33 cellular contexts compared by ENCODE assay signal in genomic region chr2:170147576-170147975, GRCh38. TPM values are rescaled to one million over a fixed set of nuclear protein-coding genes. Genes with fewer than 3 reads are reported as not detected.
"Had no signal": no experiment of that assay in that cellular context is flagged by ENCODE, and none has a peak within 500 bp of the region (broad histone marks: within the 10 kb centered on the region; RNA-seq: fewer than 3 reads in every experiment).

No MANE protein-coding gene starts in this region.

- H3K4me3 ChIP-seq: ascending aorta, MG63 had no signal

- DNase-seq: activated CD4-positive, alpha-beta memory T cell treated with anti-CD3 and anti-CD28 coated beads, Interleukin-2, amount 10 ng/mL, durations not matched to agents 7 days and 5 days; activated CD4-positive, alpha-beta T cell treated with anti-CD3 and anti-CD28 coated beads for 1 hour; activated CD4-positive, alpha-beta T cell treated with anti-CD3 and anti-CD28 coated beads for 48 hours; activated CD4-positive, CD25-positive, alpha-beta regulatory T cell; activated CD8-positive, alpha-beta memory T cell treated with anti-CD3 and anti-CD28 coated beads for 24 hours; activated effector memory CD4-positive, alpha-beta T cell treated with anti-CD3 and anti-CD28 coated beads, Interleukin-2, amount 50 U/mL, for 16 hours; activated naive CD4-positive, alpha-beta T cell; activated naive CD4-positive, alpha-beta T cell treated with anti-CD3 and anti-CD28 coated beads, Interleukin-2, amount 50 U/mL, for 16 hours; activated naive CD8-positive, alpha-beta T cell treated with anti-CD3 and anti-CD28 coated beads for 36 hours; activated T-cell treated with anti-CD3 and anti-CD28 coated beads, Interleukin-2, amount 50 U/mL, for 1 hour; activated T-cell treated with anti-CD3 and anti-CD28 coated beads, Interleukin-2, amount 50 U/mL, for 72 hours; amygdala; caudate nucleus; cerebellar nuclear complex; Kasumi-1; KG1; NCI-H1048; NCI-H146; NCI-H187; NCI-H2029 treated with DMSO at 0.1 percent for 48 hours; NCI-H2107; NCI-H2171; NCI-H510A; NCI-H526; Right ventricle myocardium superior; SW 1271; T-helper 1 cell; T-helper 2 cell; T-helper 9 cell had no signal

- ATAC-seq: activated T-cell treated with anti-CD3 and anti-CD28 coated beads, Interleukin-2, amount 50 U/mL, for 72 hours; activated T-helper 17 cell treated with anti-CD3 and anti-CD28 coated beads, Interleukin-2, amount 50 U/mL, for 72 hours; Panc1 had no signal

- H3K9me3 ChIP-seq: ascending aorta, MG63 had no signal

- H3K4me1 ChIP-seq: ascending aorta had no signal

- H3K36me3 ChIP-seq: ascending aorta, MG63 had no signal

- H3K27ac ChIP-seq: ascending aorta had no signal

- H3K27me3 ChIP-seq: ascending aorta, MG63 had no signal

RNA-seq across cellular contexts. Expression of gene MYO3B, which starts 30.4 kb away (rescaled TPM):
- total RNA-seq: ascending aorta, Right ventricle myocardium superior had no signal
